Comparison of ENCODE assay signal across 12 cellular contexts in genomic region chr6:19988555-19988954, GRCh38.
A peak's percentile ranks its signal among the peaks of the same experiment; 100 is the strongest.
DNase-seq lines count a peak whose midpoint lies in the region; ATAC-seq and TF ChIP-seq lines count a peak whose summit lies in the region.
"Had no signal": no experiment of that assay in that cellular context is flagged by ENCODE, and none has a peak within 500 bp of the region (broad histone marks: within the 10 kb centered on the region; RNA-seq: fewer than 3 reads in every experiment).

No MANE protein-coding gene starts in this region.

- intact Hi-C loops in right cardiac atrium (cut with DNase I) = no loop called here

- H3K9ac ChIP-seq in mesenchymal stem cell (ENCODE audit: low read length) = no peak overlapping the region

- H2AFZ ChIP-seq in mesenchymal stem cell (ENCODE audit: low read depth, low read length) = no peak overlapping the region

- no peak overlapping the region for H3K14ac ChIP-seq in mesenchymal stem cell (ENCODE audit: low read length in 2 of 2)

- no peaks in the 10 kb centered on the region for H3K36me3 ChIP-seq in mesenchymal stem cell (ENCODE audit: control insufficient read depth in 1 of 2, insufficient read depth in 2 of 2, low read depth in 1 of 2, low read length in 2 of 2)

- no peak overlapping the region for H3K4me2 ChIP-seq in mesenchymal stem cell (ENCODE audit: low read length, poor library complexity, severe bottlenecking)

- DNase-seq in DMS 273 (lab: John Stamatoyannopoulos, UW; ENCODE audit: unreplicated experiment) = peak; percentile 19
- DNase-seq in DMS 273 treated with DMSO at 0.1 percent for 48 hours (lab: John Stamatoyannopoulos, UW) = no peak
- DNase-seq in NCI-H460 (ENCODE audit: extremely low read depth, low read depth) = peak; percentile 16
- DNase-seq in choroid plexus epithelial cell (ENCODE audit: low read depth) = peak; percentile 36
- DNase-seq in mesenchymal stem cell = peak; percentile 7
- no peak for DNase-seq in right cardiac atrium
- no peak for DNase-seq in activated effector memory CD4-positive, alpha-beta T cell treated with Interleukin-2 at 50 U/mL for 16 hours
- no peak for DNase-seq in NCI-H2081 (lab: John Stamatoyannopoulos, UW)
- DNase-seq: NCI-H1930; posterior cingulate gyrus; stimulated activated CD4-positive, alpha-beta T cell treated with anti-CD3 and anti-CD28 coated beads, Interleukin-2, amount 100 ng/mL, for 48 hours had no signal

- no peak for ATAC-seq in right cardiac atrium

- no peak overlapping the region for H2BK5ac ChIP-seq in mesenchymal stem cell (ENCODE audit: low read depth, low read length, poor library complexity, severe bottlenecking)

- TF ChIP-seq CTCF in choroid plexus epithelial cell (conservative IDR thresholded peaks at IDR 0.05; ENCODE audit: low read depth, low read length) = no peak

- H2AK5ac ChIP-seq in mesenchymal stem cell (ENCODE audit: low read length, severe bottlenecking) = no peak overlapping the region

- no peak overlapping the region for H3K4me3 ChIP-seq in choroid plexus epithelial cell (ENCODE audit: low read depth, low read length)
- no peak overlapping the region for H3K4me3 ChIP-seq in mesenchymal stem cell (ENCODE audit: insufficient read depth in 1 of 2, low read depth in 1 of 2, low read length in 2 of 2)
- H3K4me3 ChIP-seq in right cardiac atrium (ENCODE audit: low read length) = no peak overlapping the region

- no peak overlapping the region for H3K23ac ChIP-seq in mesenchymal stem cell (ENCODE audit: low read length in 2 of 2)

- WGBS in mesenchymal stem cell = 19% methylated on average over 3 of the region's 3 CpGs
- 3% methylated on average over 3 of the region's 3 CpGs for WGBS in right cardiac atrium

- H3K79me1 ChIP-seq in mesenchymal stem cell (replicated peaks; ENCODE audit: low read length, poor library complexity, severe bottlenecking) = no peaks in the 10 kb centered on the region

- H3K27ac ChIP-seq in mesenchymal stem cell (ENCODE audit: low read length, poor library complexity, severe bottlenecking) (no peak overlapping the region), right cardiac atrium (ENCODE audit: low read length) (no peak overlapping the region)
- H3K27ac ChIP-seq: 22Rv1 had no signal

- H3K9me3 ChIP-seq in mesenchymal stem cell (ENCODE audit: control insufficient read depth, low read length) = no peaks in the 10 kb centered on the region
- no peaks in the 10 kb centered on the region for H3K9me3 ChIP-seq in right cardiac atrium (ENCODE audit: control insufficient read depth, low read length)

- H3K4me1 ChIP-seq in mesenchymal stem cell (ENCODE audit: control insufficient read depth, insufficient read depth, low read depth, low read length) = no peaks in the 10 kb centered on the region
- H3K4me1 ChIP-seq in right cardiac atrium (ENCODE audit: control insufficient read depth, insufficient read depth, low read length) = no peaks in the 10 kb centered on the region

- H4K8ac ChIP-seq in mesenchymal stem cell (ENCODE audit: low read length) = no peak overlapping the region

- no peak overlapping the region for H3K18ac ChIP-seq in mesenchymal stem cell (ENCODE audit: low read depth in 1 of 2, low read length in 2 of 2)

- no peak overlapping the region for H2BK15ac ChIP-seq in mesenchymal stem cell (ENCODE audit: low read depth, poor library complexity, severe bottlenecking)

- H2BK12ac ChIP-seq in mesenchymal stem cell (ENCODE audit: low read length in 2 of 2) = no peak overlapping the region

- H3K4ac ChIP-seq in mesenchymal stem cell (ENCODE audit: low read depth in 1 of 2, low read length in 2 of 2) = no peak overlapping the region

- H4K91ac ChIP-seq in mesenchymal stem cell (ENCODE audit: low read length) = no peak overlapping the region

- no peak overlapping the region for H2BK120ac ChIP-seq in mesenchymal stem cell (ENCODE audit: low read depth, low read length)

- H3K27me3 ChIP-seq in mesenchymal stem cell (ENCODE audit: control insufficient read depth in 1 of 2, insufficient read depth in 1 of 2, low read length in 2 of 2) (no peaks in the 10 kb centered on the region), right cardiac atrium (ENCODE audit: control insufficient read depth, insufficient read depth) (no peaks in the 10 kb centered on the region)

Comparison
In these comparisons a context has a peak if more than half of its experiments do, and no peak if none do; other contexts are left out.
1. DNase-seq: peak in DMS 273 (single experiment), NCI-H460 (single experiment), choroid plexus epithelial cell (single experiment) and mesenchymal stem cell (single experiment); none in DMS 273 treated with DMSO at 0.1 percent for 48 hours (single experiment), right cardiac atrium (0 of 3), activated effector memory CD4-positive, alpha-beta T cell treated with Interleukin-2 at 50 U/mL for 16 hours (single experiment) and NCI-H2081 (0 of 2).